1 cellular context compared by ENCODE assay signal in the genomic region with DNA sequence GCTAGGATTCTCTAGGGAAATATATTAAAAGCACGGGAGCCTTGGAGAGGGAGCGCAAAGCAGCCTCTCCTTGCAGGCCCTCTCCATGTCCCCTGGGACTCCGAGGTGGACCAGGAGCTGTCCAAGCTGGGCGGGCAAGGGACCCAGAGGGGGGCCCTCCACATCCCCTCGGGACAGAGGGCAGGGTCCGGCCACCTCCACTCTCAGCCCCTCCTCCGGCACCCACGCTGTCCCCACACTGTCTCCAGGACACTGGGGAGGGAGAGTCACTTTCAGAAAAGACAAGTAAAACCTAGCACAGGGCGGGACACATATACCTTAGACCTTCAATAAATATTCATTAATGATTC.
TF ChIP-seq lines count a peak whose summit lies in the region.

No MANE protein-coding gene starts in this region.

TF ChIP-seq in SK-N-SH, 30 proteins besides CTCF, POLR2A, EP300 and RAD21 (continued from another document):
- TF ChIP-seq, protein P1, sequence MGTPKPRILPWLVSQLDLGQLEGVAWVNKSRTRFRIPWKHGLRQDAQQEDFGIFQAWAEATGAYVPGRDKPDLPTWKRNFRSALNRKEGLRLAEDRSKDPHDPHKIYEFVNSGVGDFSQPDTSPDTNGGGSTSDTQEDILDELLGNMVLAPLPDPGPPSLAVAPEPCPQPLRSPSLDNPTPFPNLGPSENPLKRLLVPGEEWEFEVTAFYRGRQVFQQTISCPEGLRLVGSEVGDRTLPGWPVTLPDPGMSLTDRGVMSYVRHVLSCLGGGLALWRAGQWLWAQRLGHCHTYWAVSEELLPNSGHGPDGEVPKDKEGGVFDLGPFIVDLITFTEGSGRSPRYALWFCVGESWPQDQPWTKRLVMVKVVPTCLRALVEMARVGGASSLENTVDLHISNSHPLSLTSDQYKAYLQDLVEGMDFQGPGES (IDR thresholded peaks at IDR 0.05; ENCODE audit: low read depth, low read length): no peak
- TF ChIP-seq RCOR1 (IDR thresholded peaks at IDR 0.05; ENCODE audit: low read length) (no peak), USF1 (IDR thresholded peaks at IDR 0.05; ENCODE audit: borderline replicate concordance, low read depth) (no peak), JUND (IDR thresholded peaks at IDR 0.05) (no peak), ELF1 (IDR thresholded peaks at IDR 0.05) (no peak), EZH2phosphoT487 (IDR thresholded peaks at IDR 0.05; ENCODE audit: borderline replicate concordance, low read depth) (no peak), RFX5 (IDR thresholded peaks at IDR 0.05; ENCODE audit: low read length) (no peak)
